12 cellular contexts compared by ENCODE assay signal in genomic region chr13:112062619-112063308, GRCh38. TPM values are rescaled to one million over a fixed set of nuclear protein-coding genes. Genes with fewer than 3 reads are reported as not detected.
DNase-seq lines count a peak whose midpoint lies in the region; ATAC-seq and TF ChIP-seq lines count a peak whose summit lies in the region.
"Had no signal": no experiment of that assay in that cellular context is flagged by ENCODE, and none has a peak within 500 bp of the region (broad histone marks: within the 10 kb centered on the region; RNA-seq: fewer than 3 reads in every experiment).

No MANE protein-coding gene starts in this region.

- H3K4ac ChIP-seq in IMR-90 (ENCODE audit: low read depth, low read length), result no peak overlapping the region

- H2AK9ac ChIP-seq in IMR-90 (replicated peaks; ENCODE audit: low read depth, low read length, poor library complexity), result no peak overlapping the region

- H4K20me1 ChIP-seq in IMR-90 (ENCODE audit: insufficient read depth, low read length), result no peaks in the 10 kb centered on the region

- no peak overlapping the region for H2BK120ac ChIP-seq in IMR-90 (ENCODE audit: low read depth, low read length)

- no peak overlapping the region for H2BK20ac ChIP-seq in IMR-90 (ENCODE audit: low read depth, low read length)

- H3K9me1 ChIP-seq in IMR-90 (ENCODE audit: insufficient read depth, low read length), result no peaks in the 10 kb centered on the region

- no peak overlapping the region for H3K9ac ChIP-seq in IMR-90 (ENCODE audit: low read depth, low read length)

- peaks cover 0 to 30% (median 6%) of the 10 kb centered on the region in 11 donors for H3K9me3 Mint-ChIP-seq in naive thymus-derived CD4-positive, alpha-beta T cell

- H3K27me3 Mint-ChIP-seq in naive thymus-derived CD4-positive, alpha-beta T cell, result peaks cover 63 to 86% (median 68%) of the 10 kb centered on the region in 5 donors

- no peak overlapping the region for H3K4me2 ChIP-seq in IMR-90 (ENCODE audit: low read depth, low read length)

- 0% methylated on average over 9 of the region's 62 CpGs; no CpG with 5 or more reads in 1 of the 2 experiments for WGBS in IMR-90 (ENCODE audit: extremely low coverage in 2 of 2, insufficient read length in 1 of 2), 2 experiments

- H4K91ac ChIP-seq in IMR-90 (ENCODE audit: insufficient read depth, low read depth, low read length), result no peak overlapping the region

- H2BK15ac ChIP-seq in IMR-90 (ENCODE audit: low read depth, low read length), result no peak overlapping the region

- H3K14ac ChIP-seq in IMR-90 (replicated peaks; ENCODE audit: low read depth, low read length), result no peak overlapping the region

- H3K4me3 ChIP-seq in IMR-90 (ENCODE audit: insufficient read depth, low read depth, low read length), result no peak overlapping the region
- no peak overlapping the region for H3K4me3 ChIP-seq in naive thymus-derived CD4-positive, alpha-beta T cell (ENCODE audit: low read length)

- peak; percentile 59 for DNase-seq in Daoy (ENCODE audit: low read depth)
- no peak for DNase-seq in IMR-90
- DNase-seq in dermis blood vessel endothelial cell, result peak; percentile 42
- DNase-seq in naive thymus-derived CD4-positive, alpha-beta T cell, result no peak
- DNase-seq in NCI-H2171 treated with DMSO at 0.1 percent for 48 hours (lab: John Stamatoyannopoulos, UW), result no peak
- no peak for DNase-seq in activated naive CD4-positive, alpha-beta T cell treated with Interleukin-2 at 50 U/mL for 16 hours
- DNase-seq: effector memory CD4-positive, alpha-beta T cell; mammary epithelial cell; NCI-H1417 treated with DMSO at 0.1 percent for 48 hours had no signal

- no peak for TF ChIP-seq RAD21 in IMR-90 (IDR thresholded peaks at IDR 0.05; ENCODE audit: low read length)

- H3K18ac ChIP-seq in IMR-90 (ENCODE audit: low read depth, low read length), result no peak overlapping the region

- dilution Hi-C loops in IMR-90 (cut with HindIII; ENCODE audit: low sequenced_read_pairs, unreplicated experiment), result no loop called here

- no peaks in the 10 kb centered on the region for H3K79me1 ChIP-seq in IMR-90 (ENCODE audit: low read depth in 1 of 2, low read length in 2 of 2)

- BruUV-seq in IMR-90 (replicated peaks; lab: Mats Ljungman, UMichigan), result no TSS peak

- intact Hi-C loops in IMR-90 (cut with micrococcal nuclease), result loop anchor here (2.0 kb wide), 1 partner anchor 544 kb away; no protein-coding TSS in a partner anchor
- intact Hi-C loops in naive thymus-derived CD4-positive, alpha-beta T cell (cut with micrococcal nuclease), result no loop called here

- peaks cover 0 to 26% (median 18%) of the 10 kb centered on the region in 7 donors for H3K4me1 Mint-ChIP-seq in naive thymus-derived CD4-positive, alpha-beta T cell

- H3K27me3 ChIP-seq in IMR-90 (ENCODE audit: control insufficient read depth, insufficient read depth, low read length), result peaks cover 78% of the 10 kb centered on the region
- peaks cover 5 to 26% of the 10 kb centered on the region in 2 donors for H3K27me3 ChIP-seq in naive thymus-derived CD4-positive, alpha-beta T cell (ENCODE audit: control insufficient read depth in 2 of 2, insufficient read depth in 2 of 2, low read length in 2 of 2)

- no peak overlapping the region for H4K8ac ChIP-seq in IMR-90 (ENCODE audit: low read depth in 2 of 2, low read length in 2 of 2)

- H3K56ac ChIP-seq in IMR-90 (ENCODE audit: extremely low read depth, insufficient read depth, low read length), result no peak overlapping the region

- CTCF ChIA-PET in IMR-90 (lab: Yijun Ruan, JAX), result no interaction called here
- CTCF ChIA-PET in naive thymus-derived CD4-positive, alpha-beta T cell (lab: Charles Lee), result no interaction called here

- peak overlapping the region in 1 of 9 donors; percentile 67 for H3K27ac Mint-ChIP-seq in naive thymus-derived CD4-positive, alpha-beta T cell

- no peak overlapping the region for H3K27ac ChIP-seq in IMR-90 (ENCODE audit: insufficient read depth, low read length)
- H3K27ac ChIP-seq in naive thymus-derived CD4-positive, alpha-beta T cell (ENCODE audit: low read depth, low read length), result no peak overlapping the region

- H2AFZ ChIP-seq in IMR-90 (replicated peaks; ENCODE audit: low read length, poor library complexity), result no peak overlapping the region

- H3K23ac ChIP-seq in IMR-90 (ENCODE audit: low read depth, low read length), result no peak overlapping the region

- no peak overlapping the region for H4K5ac ChIP-seq in IMR-90 (ENCODE audit: low read depth, low read length)

- H3K4me1 ChIP-seq in IMR-90 (ENCODE audit: control insufficient read depth, insufficient read depth, low read length), result no peaks in the 10 kb centered on the region
- peaks cover 0 to 9% of the 10 kb centered on the region in 2 donors for H3K4me1 ChIP-seq in naive thymus-derived CD4-positive, alpha-beta T cell (ENCODE audit: control insufficient read depth in 2 of 2, insufficient read depth in 2 of 2, low read length in 2 of 2)

- H3K4me3 Mint-ChIP-seq in naive thymus-derived CD4-positive, alpha-beta T cell, result peak overlapping the region in 8 of 10 donors; percentile 5 to 70 (median 47)

- in situ Hi-C loops in IMR-90 (cut with MboI; ENCODE audit: low sequenced_read_pairs), result no loop called here

- peaks cover 2% of the 10 kb centered on the region for H3K9me3 ChIP-seq in IMR-90 (ENCODE audit: control insufficient read depth, insufficient read depth, low read length)
- H3K9me3 ChIP-seq in naive thymus-derived CD4-positive, alpha-beta T cell (ENCODE audit: control insufficient read depth in 2 of 3, low read length in 3 of 3), result no peaks in the 10 kb centered on the region

- ATAC-seq in IMR-90 (ENCODE audit: low read depth) (no peak), HG03432 (IDR thresholded peaks at IDR 0.05; ENCODE audit: unreplicated experiment) (no peak), HG02870 (IDR thresholded peaks at IDR 0.05; ENCODE audit: unreplicated experiment) (no peak)
- ATAC-seq in naive thymus-derived CD4-positive, alpha-beta T cell, result no peak

- H3K36me3 Mint-ChIP-seq in naive thymus-derived CD4-positive, alpha-beta T cell, result peaks cover 0 to 15% (median 0%) of the 10 kb centered on the region in 5 donors

- H2AK5ac ChIP-seq in IMR-90 (ENCODE audit: low read depth, low read length), result no peak overlapping the region

- H3K36me3 ChIP-seq in IMR-90 (ENCODE audit: control insufficient read depth, insufficient read depth, low read length), result no peaks in the 10 kb centered on the region
- no peaks in the 10 kb centered on the region for H3K36me3 ChIP-seq in naive thymus-derived CD4-positive, alpha-beta T cell (ENCODE audit: control insufficient read depth in 2 of 3, insufficient read depth in 3 of 3, low read length in 3 of 3)

- 0 out of 2 replicates have a peak, but pooled peaks have one; percentile 12 for TF ChIP-seq CTCF in IMR-90 (conservative IDR thresholded peaks at IDR 0.05; ENCODE audit: low read depth, low read length)

- POLR2A ChIA-PET in IMR-90 (lab: Charles Lee; ENCODE audit: unreplicated experiment), result no interaction called here
- POLR2A ChIA-PET in naive thymus-derived CD4-positive, alpha-beta T cell (lab: Charles Lee), result no interaction called here

- no peak overlapping the region for H2BK5ac ChIP-seq in IMR-90 (ENCODE audit: low read depth, low read length, poor library complexity, severe bottlenecking)

- TF ChIP-seq POLR2A in IMR-90 (IDR thresholded peaks at IDR 0.05; ENCODE audit: low read depth, low read length), result no peak

TF ChIP-seq in IMR-90, 13 proteins besides CTCF, POLR2A, EP300 and RAD21:
- TF ChIP-seq, protein P1, sequence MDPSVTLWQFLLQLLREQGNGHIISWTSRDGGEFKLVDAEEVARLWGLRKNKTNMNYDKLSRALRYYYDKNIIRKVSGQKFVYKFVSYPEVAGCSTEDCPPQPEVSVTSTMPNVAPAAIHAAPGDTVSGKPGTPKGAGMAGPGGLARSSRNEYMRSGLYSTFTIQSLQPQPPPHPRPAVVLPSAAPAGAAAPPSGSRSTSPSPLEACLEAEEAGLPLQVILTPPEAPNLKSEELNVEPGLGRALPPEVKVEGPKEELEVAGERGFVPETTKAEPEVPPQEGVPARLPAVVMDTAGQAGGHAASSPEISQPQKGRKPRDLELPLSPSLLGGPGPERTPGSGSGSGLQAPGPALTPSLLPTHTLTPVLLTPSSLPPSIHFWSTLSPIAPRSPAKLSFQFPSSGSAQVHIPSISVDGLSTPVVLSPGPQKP (IDR thresholded peaks at IDR 0.05; ENCODE audit: borderline replicate concordance, low read depth, low read length), result no peak
- no peak for TF ChIP-seq MAFK (IDR thresholded peaks at IDR 0.05; ENCODE audit: low read depth, low read length)
- no peak for TF ChIP-seq USF2 (IDR thresholded peaks at IDR 0.05; ENCODE audit: low read depth, low read length)
- TF ChIP-seq MAZ (IDR thresholded peaks at IDR 0.05; ENCODE audit: borderline replicate concordance, low read depth, low read length), result no peak
- TF ChIP-seq MXI1 (IDR thresholded peaks at IDR 0.05; ENCODE audit: borderline replicate concordance, low read depth, low read length), result no peak
- no peak for TF ChIP-seq SMC3 (IDR thresholded peaks at IDR 0.05; ENCODE audit: low read depth, low read length)
- TF ChIP-seq CEBPB (IDR thresholded peaks at IDR 0.05; ENCODE audit: low read depth, low read length), result no peak
- no peak for TF ChIP-seq FOS (IDR thresholded peaks at IDR 0.05; ENCODE audit: low read depth, low read length)
- no peak for TF ChIP-seq CHD1 (IDR thresholded peaks at IDR 0.05; ENCODE audit: low read depth, low read length)
- TF ChIP-seq NFE2L2 (IDR thresholded peaks at IDR 0.05; ENCODE audit: low read depth, low read length), result no peak
- TF ChIP-seq BHLHE40 (IDR thresholded peaks at IDR 0.05; ENCODE audit: low read depth, low read length), result no peak
- no peak for TF ChIP-seq RFX5 (IDR thresholded peaks at IDR 0.05; ENCODE audit: low read depth, low read length)
- TF ChIP-seq RCOR1 (IDR thresholded peaks at IDR 0.05; ENCODE audit: insufficient replicate concordance, low read length), result no peak

RNA-seq across cellular contexts. Expression of gene SOX1, which starts 4.2 kb away (rescaled TPM):
- total RNA-seq in Daoy (2014; rRNA removed; shearing (Covaris generic)), result 0.18 and 0.57 TPM in 2 replicates
- not detected in 2 replicates for total RNA-seq in IMR-90 (2012; rRNA removed)
- not detected in 2 replicates for polyA plus RNA-seq in IMR-90 (2012; rRNA removed)
- not detected in 2 replicates for polyA plus RNA-seq in IMR-90 (2012; cell fraction: cytosol; rRNA removed)
- polyA plus RNA-seq in IMR-90 (2012; cell fraction: nucleus; rRNA removed; ENCODE audit: low replicate concordance), result not detected in 2 replicates
- total RNA-seq in dermis blood vessel endothelial cell, result not detected in 2 replicates
- not detected for total RNA-seq in naive thymus-derived CD4-positive, alpha-beta T cell
- polyA plus RNA-seq in naive thymus-derived CD4-positive, alpha-beta T cell, result not detected
- total RNA-seq: glomerular endothelial cell, mammary epithelial cell had no signal
- polyA plus RNA-seq: mammary epithelial cell had no signal

Comparison
In these comparisons a context has a peak if more than half of its experiments do, and no peak if none do; other contexts are left out.
1. DNase-seq: peak in Daoy (single experiment) and dermis blood vessel endothelial cell (single experiment); none in IMR-90 (single experiment), naive thymus-derived CD4-positive, alpha-beta T cell (0 of 9), NCI-H2171 treated with DMSO at 0.1 percent for 48 hours (single experiment) and activated naive CD4-positive, alpha-beta T cell treated with Interleukin-2 at 50 U/mL for 16 hours (single experiment).